17 cellular contexts compared by ENCODE assay signal in the genomic region with DNA sequence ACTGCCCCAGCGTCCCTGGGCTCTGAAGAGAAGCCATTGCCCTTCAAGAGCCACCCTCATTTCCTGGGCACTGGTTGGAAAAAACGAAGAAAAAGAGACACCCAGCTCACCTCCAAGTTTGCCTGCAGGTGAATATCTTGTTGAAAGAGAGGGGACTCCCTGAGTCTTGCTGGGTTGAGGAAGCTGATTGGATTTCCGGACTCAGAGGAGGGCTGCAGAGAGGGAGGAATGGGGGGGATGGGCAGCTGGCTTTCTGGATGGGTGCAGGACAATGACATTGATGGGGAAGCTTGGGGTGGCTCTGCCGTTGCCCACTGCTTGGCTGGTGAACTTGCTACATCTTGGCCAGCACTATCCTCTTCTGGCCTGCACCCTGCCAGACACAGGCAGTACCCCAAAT. TPM values are rescaled to one million over a fixed set of nuclear protein-coding genes. Genes with fewer than 3 reads are reported as not detected.
DNase-seq lines count a peak whose midpoint lies in the region; ATAC-seq and TF ChIP-seq lines count a peak whose summit lies in the region.
"Had no signal": no experiment of that assay in that cellular context is flagged by ENCODE, and none has a peak within 500 bp of the region (broad histone marks: within the 10 kb centered on the region; RNA-seq: fewer than 3 reads in every experiment).

No MANE protein-coding gene starts in this region.

- H4K20me1 ChIP-seq in OCI-LY7 (ENCODE audit: insufficient read depth, low read length) = no peaks in the 10 kb centered on the region

- no peaks in the 10 kb centered on the region for H3K9me3 Mint-ChIP-seq in CD4-positive, alpha-beta T cell
- H3K9me3 Mint-ChIP-seq in effector memory CD8-positive, alpha-beta T cell = no peaks in the 10 kb centered on the region
- no peaks in the 10 kb centered on the region for H3K9me3 Mint-ChIP-seq in naive thymus-derived CD8-positive, alpha-beta T cell
- H3K9me3 Mint-ChIP-seq: immature natural killer cell had no signal

- H2AFZ ChIP-seq in OCI-LY7 (ENCODE audit: low read length) = no peak overlapping the region; the same call in 1 of the 2 replicates

- H3K27me3 Mint-ChIP-seq in CD4-positive, alpha-beta T cell = no peaks in the 10 kb centered on the region
- H3K27me3 Mint-ChIP-seq in effector memory CD8-positive, alpha-beta T cell = no peaks in the 10 kb centered on the region
- H3K27me3 Mint-ChIP-seq in naive thymus-derived CD8-positive, alpha-beta T cell = no peaks in the 10 kb centered on the region

- DNase-seq in CD4-positive, alpha-beta T cell = no peak
- no peak for DNase-seq in effector memory CD8-positive, alpha-beta T cell
- no peak for DNase-seq in naive thymus-derived CD8-positive, alpha-beta T cell
- DNase-seq in NCI-H1417 (lab: John Stamatoyannopoulos, UW) = no peak
- no peak for DNase-seq in OCI-LY7 (ENCODE audit: low spot score)
- no peak for DNase-seq in omental fat pad (ENCODE audit: low spot score)
- DNase-seq: Caco-2; immature natural killer cell; Karpas-422; left ventricle myocardium superior; NCI-H1092 treated with DMSO at 0.1 percent for 48 hours; stimulated activated CD4-positive, alpha-beta T cell treated with anti-CD3 and anti-CD28 coated beads, Interleukin-2, amount 100 ng/mL, for 48 hours; T-helper 9 cell had no signal

- no peak for ATAC-seq in CD4-positive, alpha-beta T cell (ENCODE audit: poor library complexity)
- no peak for ATAC-seq in effector memory CD8-positive, alpha-beta T cell (replicated peaks)
- ATAC-seq in naive thymus-derived CD8-positive, alpha-beta T cell = no peak
- no peak for ATAC-seq in omental fat pad (ENCODE audit: low FRiP score)
- no peak for ATAC-seq in GM21528 (IDR thresholded peaks at IDR 0.05; ENCODE audit: low FRiP score, unreplicated experiment)
- ATAC-seq: esophagus mucosa, gastroesophageal sphincter, left ventricle myocardium superior had no signal

- intact Hi-C loops in CD4-positive, alpha-beta T cell (cut with DNase I, micrococcal nuclease) = loop anchor here in 1 of 2 experiments (2.0 kb wide), 1 partner anchor 26 kb away; no protein-coding TSS in a partner anchor
- intact Hi-C loops in OCI-LY7 (cut with micrococcal nuclease; ENCODE audit: unreplicated experiment) = no loop called here

- H3K36me3 ChIP-seq in HUES64 (ENCODE audit: insufficient read depth, low read length) = no peaks in the 10 kb centered on the region
- H3K36me3 ChIP-seq in OCI-LY7 (ENCODE audit: insufficient read depth, low read length) = no peaks in the 10 kb centered on the region
- H3K36me3 ChIP-seq: gastroesophageal sphincter had no signal

- H3K9me2 ChIP-seq in OCI-LY7 (ENCODE audit: insufficient read depth, low read length) = no peaks in the 10 kb centered on the region

- H3K9ac ChIP-seq in HUES64 (ENCODE audit: low read depth, low read length) = peak overlapping the region; percentile 70

- no peaks in the 10 kb centered on the region for H3K79me2 ChIP-seq in OCI-LY7 (ENCODE audit: insufficient read depth, low read depth, low read length)

- H3K4me3 ChIP-seq in HUES64 (ENCODE audit: low read length) (peak overlapping the region; percentile 71), OCI-LY7 (ENCODE audit: low read depth, low read length, poor library complexity, severe bottlenecking) (no peak overlapping the region)
- H3K4me3 ChIP-seq: gastroesophageal sphincter had no signal

- no TSS peak for BruUV-seq in OCI-LY7 (replicated peaks; lab: Mats Ljungman, UMichigan)

- POLR2A ChIA-PET in CD4-positive, alpha-beta T cell (lab: Charles Lee) = no interaction called here
- POLR2A ChIA-PET in naive thymus-derived CD8-positive, alpha-beta T cell (lab: Charles Lee) = interaction anchor here (0.8 to 7.0 kb wide), 9 partner anchors 15 to 174 kb away, joined by 3 to 81 read pairs (median 4); a partner anchor contains a TSS
- POLR2A ChIA-PET in OCI-LY7 (lab: Charles Lee) = no interaction called here

- H3K27ac ChIP-seq in CD4-positive, alpha-beta T cell (ENCODE audit: low read depth, low read length) = peak overlapping the region; percentile 31
- H3K27ac ChIP-seq in HUES64 (ENCODE audit: low read depth, low read length) (peak overlapping the region; percentile 89), OCI-LY7 (ENCODE audit: low read depth, low read length, poor library complexity, severe bottlenecking) (no peak overlapping the region)
- H3K27ac ChIP-seq: gastroesophageal sphincter had no signal

- H3K9me3 ChIP-seq in CD4-positive, alpha-beta T cell (ENCODE audit: control insufficient read depth, low read length) = no peaks in the 10 kb centered on the region
- H3K9me3 ChIP-seq in HUES64 (ENCODE audit: insufficient read depth, low read depth, low read length) (no peaks in the 10 kb centered on the region), OCI-LY7 (ENCODE audit: low read length) (no peaks in the 10 kb centered on the region)
- H3K9me3 ChIP-seq: Caco-2, gastroesophageal sphincter had no signal

- H3K4me3 Mint-ChIP-seq in CD4-positive, alpha-beta T cell = no peak overlapping the region
- H3K4me3 Mint-ChIP-seq in effector memory CD8-positive, alpha-beta T cell = peak overlapping the region; percentile 42 to 70
- peak overlapping the region; percentile 76 to 95 (median 88) for H3K4me3 Mint-ChIP-seq in naive thymus-derived CD8-positive, alpha-beta T cell

- no peaks in the 10 kb centered on the region for H3K27me3 ChIP-seq in CD4-positive, alpha-beta T cell (ENCODE audit: control insufficient read depth, insufficient read depth, low read length)
- no peaks in the 10 kb centered on the region for H3K27me3 ChIP-seq in HUES64 (ENCODE audit: insufficient read depth, low read length)
- H3K27me3 ChIP-seq: gastroesophageal sphincter had no signal

- H3K4me1 ChIP-seq in HUES64 (ENCODE audit: insufficient read depth, low read length) (peaks cover 16% of the 10 kb centered on the region), OCI-LY7 (ENCODE audit: insufficient read depth, low read length, poor library complexity, severe bottlenecking) (peaks cover 10% of the 10 kb centered on the region)
- H3K4me1 ChIP-seq: gastroesophageal sphincter had no signal

- no peaks in the 10 kb centered on the region for H3K36me3 Mint-ChIP-seq in CD4-positive, alpha-beta T cell (ENCODE audit: low read depth)
- H3K36me3 Mint-ChIP-seq in effector memory CD8-positive, alpha-beta T cell (ENCODE audit: insufficient read depth) = peaks cover 11% of the 10 kb centered on the region
- H3K36me3 Mint-ChIP-seq in naive thymus-derived CD8-positive, alpha-beta T cell = peaks cover 0 to 8% (median 4%) of the 10 kb centered on the region in 3 donors
- H3K36me3 Mint-ChIP-seq: immature natural killer cell had no signal

- peaks cover 32% of the 10 kb centered on the region for H3K4me1 Mint-ChIP-seq in CD4-positive, alpha-beta T cell (ENCODE audit: low read depth)
- H3K4me1 Mint-ChIP-seq in effector memory CD8-positive, alpha-beta T cell (ENCODE audit: low read depth in 2 of 2) = peaks cover 15 to 17% of the 10 kb centered on the region in 2 donors
- peaks cover 26 to 58% (median 41%) of the 10 kb centered on the region in 4 donors for H3K4me1 Mint-ChIP-seq in naive thymus-derived CD8-positive, alpha-beta T cell

- CTCF ChIA-PET in CD4-positive, alpha-beta T cell (lab: Charles Lee) = no interaction called here
- CTCF ChIA-PET in OCI-LY7 (lab: Charles Lee; ENCODE audit: unreplicated experiment) = no interaction called here

- WGBS in HUES64 = 14% methylated on average over 4 of the region's 4 CpGs

- TF ChIP-seq CTCF in CD4-positive, alpha-beta T cell (IDR thresholded peaks at IDR 0.05) = no peak
- TF ChIP-seq CTCF in OCI-LY7 (conservative IDR thresholded peaks at IDR 0.05; ENCODE audit: low read length) (no peak), omental fat pad (IDR thresholded peaks at IDR 0.05) (no peak)

- no peak overlapping the region for H3K4me2 ChIP-seq in OCI-LY7 (ENCODE audit: low read length)

- H3K27ac Mint-ChIP-seq in CD4-positive, alpha-beta T cell = peak overlapping the region; percentile 75
- H3K27ac Mint-ChIP-seq in effector memory CD8-positive, alpha-beta T cell = peak overlapping the region in 1 of 2 donors; percentile 86
- H3K27ac Mint-ChIP-seq in naive thymus-derived CD8-positive, alpha-beta T cell = peak overlapping the region; percentile 83 to 98 (median 95)
- H3K27ac Mint-ChIP-seq: immature natural killer cell had no signal

RNA-seq across cellular contexts. Expression of a gene that starts 31.0 kb away (rescaled TPM):
- total RNA-seq in CD4-positive, alpha-beta T cell = 1 to 10 TPM; 5.6 to 6.4 TPM
- polyA plus RNA-seq in HUES64 (2013, experiment 1 of 2) = 9.1 TPM
- 13.9 TPM for polyA plus RNA-seq in HUES64 (2013, experiment 2 of 2)
- 1 to 10 TPM; 7.5 to 8.8 TPM for total RNA-seq in naive thymus-derived CD8-positive, alpha-beta T cell
- under 1 TPM in 2 of 3 donors, not detected in 1; 0.05 to 0.49 TPM for polyA plus RNA-seq in naive thymus-derived CD8-positive, alpha-beta T cell
- 16.9 and 21.2 TPM in 2 replicates for total RNA-seq in OCI-LY7 (2014; rRNA removed; shearing (Covaris generic))
- total RNA-seq in OCI-LY7 (2022) (2.8 and 3.4 TPM in 2 replicates), omental fat pad (10 to 100 TPM in 3 of 4 donors, 1 to 10 TPM in 1; 9.0 to 23.9 (median 20.2) TPM)
